Comparison of ENCODE assay signal across 1 cellular context in the genomic region with DNA sequence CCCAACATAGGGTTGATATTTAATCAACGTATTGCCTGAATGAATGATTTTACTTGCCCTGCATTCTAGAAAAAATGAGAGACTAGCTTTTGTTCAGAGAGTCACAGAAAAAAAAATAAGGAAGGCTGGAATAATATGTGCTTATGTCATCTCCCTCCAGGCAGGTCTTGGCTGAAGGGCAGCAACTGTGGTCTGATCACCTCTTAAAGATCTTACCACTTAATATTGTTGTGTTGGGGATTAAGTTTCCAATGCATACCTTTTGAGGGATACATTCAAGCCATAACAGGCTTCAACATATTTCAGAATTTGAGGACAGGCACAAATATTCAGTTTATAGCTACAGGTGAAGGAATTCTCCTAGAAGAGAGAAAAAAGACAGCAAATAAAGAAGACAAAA.
TF ChIP-seq lines count a peak whose summit lies in the region.

No MANE protein-coding gene starts in this region.

TF ChIP-seq in IMR-90, 13 proteins besides CTCF, POLR2A, EP300 and RAD21:
- TF ChIP-seq, protein P1, sequence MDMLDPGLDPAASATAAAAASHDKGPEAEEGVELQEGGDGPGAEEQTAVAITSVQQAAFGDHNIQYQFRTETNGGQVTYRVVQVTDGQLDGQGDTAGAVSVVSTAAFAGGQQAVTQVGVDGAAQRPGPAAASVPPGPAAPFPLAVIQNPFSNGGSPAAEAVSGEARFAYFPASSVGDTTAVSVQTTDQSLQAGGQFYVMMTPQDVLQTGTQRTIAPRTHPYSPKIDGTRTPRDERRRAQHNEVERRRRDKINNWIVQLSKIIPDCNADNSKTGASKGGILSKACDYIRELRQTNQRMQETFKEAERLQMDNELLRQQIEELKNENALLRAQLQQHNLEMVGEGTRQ (IDR thresholded peaks at IDR 0.05; ENCODE audit: low read depth, low read length) = no peak
- TF ChIP-seq, protein P2, sequence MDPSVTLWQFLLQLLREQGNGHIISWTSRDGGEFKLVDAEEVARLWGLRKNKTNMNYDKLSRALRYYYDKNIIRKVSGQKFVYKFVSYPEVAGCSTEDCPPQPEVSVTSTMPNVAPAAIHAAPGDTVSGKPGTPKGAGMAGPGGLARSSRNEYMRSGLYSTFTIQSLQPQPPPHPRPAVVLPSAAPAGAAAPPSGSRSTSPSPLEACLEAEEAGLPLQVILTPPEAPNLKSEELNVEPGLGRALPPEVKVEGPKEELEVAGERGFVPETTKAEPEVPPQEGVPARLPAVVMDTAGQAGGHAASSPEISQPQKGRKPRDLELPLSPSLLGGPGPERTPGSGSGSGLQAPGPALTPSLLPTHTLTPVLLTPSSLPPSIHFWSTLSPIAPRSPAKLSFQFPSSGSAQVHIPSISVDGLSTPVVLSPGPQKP (IDR thresholded peaks at IDR 0.05; ENCODE audit: borderline replicate concordance, low read depth, low read length) = no peak
- TF ChIP-seq FOS (IDR thresholded peaks at IDR 0.05; ENCODE audit: low read depth, low read length) (no peak), BHLHE40 (IDR thresholded peaks at IDR 0.05; ENCODE audit: low read depth, low read length) (no peak)
